In the genomic region with DNA sequence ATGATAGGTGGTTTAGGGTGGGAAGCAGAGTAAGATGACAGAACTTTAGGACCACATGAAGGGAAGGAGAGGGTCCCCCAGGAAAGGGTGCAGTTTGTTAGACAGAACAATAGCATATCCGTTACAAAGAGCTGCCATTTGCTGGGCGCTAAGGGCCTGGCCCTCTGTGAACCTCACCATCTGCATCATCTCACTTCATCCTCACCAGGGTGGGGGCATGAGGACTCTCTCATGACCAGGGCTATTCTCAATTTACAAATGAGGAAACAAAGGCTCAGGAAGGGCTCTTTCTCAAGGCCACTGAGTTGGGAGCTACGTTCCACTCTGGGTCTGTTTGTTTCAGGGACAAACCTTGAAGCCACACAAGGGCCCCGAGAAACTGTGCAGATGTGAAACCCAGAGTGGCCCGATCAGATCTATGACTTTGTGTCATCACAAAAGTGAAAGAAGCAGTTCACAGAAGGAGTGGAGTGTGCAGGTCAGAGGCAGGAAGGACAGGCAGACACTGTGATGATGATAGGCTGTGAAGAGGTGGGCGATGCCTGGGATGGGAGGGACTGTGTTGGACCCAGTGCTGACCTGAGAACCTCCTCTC, we compare ENCODE assay signal across 8 cellular contexts.
A peak's percentile ranks its signal among the peaks of the same experiment; 100 is the strongest.
DNase-seq lines count a peak whose midpoint lies in the region; ATAC-seq lines count a peak whose summit lies in the region.
"Not testable (repeated sequence)": the region's sequence is repeated elsewhere in the genome, so short reads cannot be mapped to it uniquely, and the experiment has no call there.

No MANE protein-coding gene starts in this region.

- ATAC-seq in GM18499 (IDR thresholded peaks at IDR 0.05; ENCODE audit: insufficient read depth, unreplicated experiment), result peak; percentile 96
- ATAC-seq in GM19324 (IDR thresholded peaks at IDR 0.05; ENCODE audit: low FRiP score, unreplicated experiment), result peak; percentile 84
- peak; percentile 98 for ATAC-seq in GM21619 (IDR thresholded peaks at IDR 0.05; ENCODE audit: unreplicated experiment)
- ATAC-seq in HG02970 (IDR thresholded peaks at IDR 0.05; ENCODE audit: low FRiP score, unreplicated experiment), result peak; percentile 76
- ATAC-seq in HG03432 (IDR thresholded peaks at IDR 0.05; ENCODE audit: unreplicated experiment), result peak; percentile 98
- ATAC-seq in activated CD4-positive, CD25-positive, alpha-beta regulatory T cell treated with anti-CD3 and anti-CD28 coated beads, Interleukin-2, amount 50 U/mL, for 24 hours, result peak; percentile 78 to 81
- ATAC-seq in activated naive CD4-positive, alpha-beta T cell treated with anti-CD3 and anti-CD28 coated beads, Interleukin-2, amount 50 U/mL, for 72 hours, result peak; percentile 75 to 76

- not testable (repeated sequence) for H3K9me3 Mint-ChIP-seq in activated naive CD4-positive, alpha-beta T cell treated with anti-CD3 and anti-CD28 coated beads, Interleukin-2, amount 50 U/mL, for 72 hours

- H3K36me3 Mint-ChIP-seq in activated naive CD4-positive, alpha-beta T cell treated with anti-CD3 and anti-CD28 coated beads, Interleukin-2, amount 50 U/mL, for 72 hours, result not testable (repeated sequence)

- DNase-seq in activated naive CD4-positive, alpha-beta T cell treated with anti-CD3 and anti-CD28 coated beads, Interleukin-2, amount 50 U/mL, for 72 hours (ENCODE audit: low spot score in 2 of 2), result peak in 1 of 2 donors; percentile 42
- DNase-seq in stimulated activated CD8-positive, alpha-beta memory T cell treated with anti-CD3 and anti-CD28 coated beads, Interleukin-4, amount 100 ng/mL, for 48 hours, result peak; percentile 65

- H3K27ac Mint-ChIP-seq in activated naive CD4-positive, alpha-beta T cell treated with anti-CD3 and anti-CD28 coated beads, Interleukin-2, amount 50 U/mL, for 72 hours, result not testable (repeated sequence)
